ENCODE assay signal across 6 cellular contexts in the genomic region with DNA sequence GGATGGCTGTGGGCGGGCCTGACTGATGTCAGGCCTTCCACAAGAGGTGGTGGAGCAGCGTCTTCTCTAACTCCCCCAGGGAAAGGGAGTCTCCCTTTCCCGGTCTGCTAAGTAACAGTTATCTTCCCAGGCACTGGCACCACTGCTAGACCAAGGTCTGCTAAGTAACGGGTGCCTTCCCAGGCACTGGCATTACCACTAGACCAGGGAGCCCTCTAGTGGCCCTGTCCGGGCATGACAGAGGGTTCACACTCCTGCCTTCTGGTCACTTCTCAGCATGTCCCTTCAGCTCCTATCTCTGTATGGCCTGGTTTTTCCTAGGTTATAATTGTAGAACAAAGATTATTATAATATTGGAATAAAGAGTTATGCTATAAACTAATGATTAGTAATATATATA. TPM values are rescaled to one million over a fixed set of nuclear protein-coding genes. Genes with fewer than 3 reads are reported as not detected.
DNase-seq lines count a peak whose midpoint lies in the region; ATAC-seq and TF ChIP-seq lines count a peak whose summit lies in the region.
"Not testable (repeated sequence)": the region's sequence is repeated elsewhere in the genome, so short reads cannot be mapped to it uniquely, and the experiment has no call there.

No MANE protein-coding gene starts in this region.

- TF ChIP-seq CTCF in OCI-LY1 (IDR thresholded peaks at IDR 0.05; ENCODE audit: low read length) (peak; percentile 31), cardiac muscle cell (IDR thresholded peaks at IDR 0.05; ENCODE audit: low read depth, low read length) (peak; percentile 36)

- not testable (repeated sequence) for H3K27me3 ChIP-seq in OCI-LY1 (ENCODE audit: insufficient read depth, low read length); cardiac muscle cell

- H3K4me3 Mint-ChIP-seq in activated T-helper 17 cell treated with anti-CD3 and anti-CD28 coated beads, Interleukin-2, amount 50 U/mL, for 72 hours, result peak overlapping the region; percentile 97

- peaks cover 85% of the 10 kb centered on the region for H3K4me1 ChIP-seq in OCI-LY1 (ENCODE audit: insufficient read depth, low read length, severe bottlenecking)
- H3K4me1 ChIP-seq in cardiac muscle cell (ENCODE audit: low read depth), result not testable (repeated sequence)

- peak; percentile 23 for DNase-seq in DMS153 treated with DMSO at 0.1 percent for 48 hours (lab: John Stamatoyannopoulos, UW; ENCODE audit: unreplicated experiment)
- peak in 1 of 2 donors; percentile 19 for DNase-seq in cardiac muscle cell (ENCODE audit: low read depth in 1 of 2, low spot score in 1 of 2)
- DNase-seq in stimulated activated CD4-positive, alpha-beta T cell treated with anti-CD3 and anti-CD28 coated beads, Interleukin-2, amount 100 ng/mL, for 48 hours, result peak; percentile 78 to 88

- peak overlapping the region; percentile 84 for H3K27ac Mint-ChIP-seq in activated T-helper 17 cell treated with anti-CD3 and anti-CD28 coated beads, Interleukin-2, amount 50 U/mL, for 72 hours

- H3K9me3 ChIP-seq in OCI-LY1 (ENCODE audit: low read length); cardiac muscle cell (ENCODE audit: low read depth): not testable (repeated sequence)

- H3K36me3 Mint-ChIP-seq in activated T-helper 17 cell treated with anti-CD3 and anti-CD28 coated beads, Interleukin-2, amount 50 U/mL, for 72 hours (ENCODE audit: low read depth), result peaks cover 47% of the 10 kb centered on the region

- not testable (repeated sequence) for H3K9me2 ChIP-seq in OCI-LY1 (ENCODE audit: low read depth, low read length)

- H3F3A ChIP-seq in OCI-LY1 (ENCODE audit: insufficient read depth, low read length), result not testable (repeated sequence)

- not testable (repeated sequence) for H2AFZ ChIP-seq in OCI-LY1 (ENCODE audit: low read length)

- peaks cover 16% of the 10 kb centered on the region for H3K4me1 Mint-ChIP-seq in activated T-helper 17 cell treated with anti-CD3 and anti-CD28 coated beads, Interleukin-2, amount 50 U/mL, for 72 hours

- not testable (repeated sequence) for H3K27me3 Mint-ChIP-seq in activated T-helper 17 cell treated with anti-CD3 and anti-CD28 coated beads, Interleukin-2, amount 50 U/mL, for 72 hours

- not testable (repeated sequence) for H3K9me3 Mint-ChIP-seq in activated T-helper 17 cell treated with anti-CD3 and anti-CD28 coated beads, Interleukin-2, amount 50 U/mL, for 72 hours

- peak overlapping the region; percentile 97 for H3K27ac ChIP-seq in OCI-LY1 (ENCODE audit: low read depth, low read length, poor library complexity, severe bottlenecking)
- not testable (repeated sequence) for H3K27ac ChIP-seq in cardiac muscle cell

- ATAC-seq in HG03060 (IDR thresholded peaks at IDR 0.05; ENCODE audit: low read depth, unreplicated experiment), result peak; percentile 20
- ATAC-seq in activated T-helper 17 cell treated with anti-CD3 and anti-CD28 coated beads, Interleukin-2, amount 50 U/mL, for 72 hours (replicated peaks), result not testable (repeated sequence)

- not testable (repeated sequence) for H3K9ac ChIP-seq in OCI-LY1 (ENCODE audit: low read length)

- H3K36me3 ChIP-seq in OCI-LY1 (ENCODE audit: insufficient read depth, low read length), result peaks cover 15% of the 10 kb centered on the region; the same call in 1 of the 2 replicates
- H3K36me3 ChIP-seq in cardiac muscle cell, result not testable (repeated sequence)

- H3K4me3 ChIP-seq in OCI-LY1 (ENCODE audit: low read depth, low read length, poor library complexity, severe bottlenecking); cardiac muscle cell: not testable (repeated sequence)

- not testable (repeated sequence) for H3K4me2 ChIP-seq in OCI-LY1 (ENCODE audit: low read length)

- H3K79me2 ChIP-seq in OCI-LY1 (ENCODE audit: insufficient read depth, low read length), result not testable (repeated sequence)

- H4K20me1 ChIP-seq in OCI-LY1 (ENCODE audit: insufficient read depth, low read length), result not testable (repeated sequence)

RNA-seq across cellular contexts. Expression of gene PVRIG, which starts 1.8 kb away (rescaled TPM):
- 10 to 100 TPM; 16.1 to 28.5 TPM for total RNA-seq in activated T-helper 17 cell treated with anti-CD3 and anti-CD28 coated beads, Interleukin-2, amount 50 U/mL, for 72 hours
- total RNA-seq in cardiac muscle cell, result 0.15 TPM in 1 of 2 replicates, not detected in the other
- polyA plus RNA-seq in cardiac muscle cell, result 0.67 and 2.3 TPM in 2 replicates

RNA-seq across cellular contexts. Expression of gene STAG3, which starts 40.2 kb away (rescaled TPM):
- total RNA-seq in activated T-helper 17 cell treated with anti-CD3 and anti-CD28 coated beads, Interleukin-2, amount 50 U/mL, for 72 hours, result 10 to 100 TPM in 1 of 2 donors, 1 to 10 TPM in 1; 7.8 to 22.1 TPM
- 1.6 and 2.0 TPM in 2 replicates for total RNA-seq in cardiac muscle cell
- polyA plus RNA-seq in cardiac muscle cell, result 5.8 and 6.8 TPM in 2 replicates

RNA-seq across cellular contexts. Expression of gene GPC2, which starts 40.8 kb away (rescaled TPM):
- 1 to 10 TPM; 2.8 to 4.9 TPM for total RNA-seq in activated T-helper 17 cell treated with anti-CD3 and anti-CD28 coated beads, Interleukin-2, amount 50 U/mL, for 72 hours
- total RNA-seq in cardiac muscle cell, result 37.4 and 47.9 TPM in 2 replicates
- 29.8 and 32.1 TPM in 2 replicates for polyA plus RNA-seq in cardiac muscle cell

RNA-seq across cellular contexts. Expression of gene GAL3ST4, which starts 49.5 kb away (rescaled TPM):
- 1 to 10 TPM; 1.1 to 3.9 TPM for total RNA-seq in activated T-helper 17 cell treated with anti-CD3 and anti-CD28 coated beads, Interleukin-2, amount 50 U/mL, for 72 hours
- total RNA-seq in cardiac muscle cell, result 2.0 and 5.0 TPM in 2 replicates
- polyA plus RNA-seq in cardiac muscle cell, result 3.8 and 5.0 TPM in 2 replicates

RNA-seq across cellular contexts. Expression of gene TRAPPC14, which starts 59.4 kb away (rescaled TPM):
- total RNA-seq in activated T-helper 17 cell treated with anti-CD3 and anti-CD28 coated beads, Interleukin-2, amount 50 U/mL, for 72 hours, result 10 to 100 TPM; 15.4 to 22.1 TPM
- 14.2 and 22.7 TPM in 2 replicates for total RNA-seq in cardiac muscle cell
- polyA plus RNA-seq in cardiac muscle cell, result 10.4 and 25.0 TPM in 2 replicates

Comparison
In these comparisons a context has a peak if more than half of its experiments do, and no peak if none do; other contexts are left out.
1. RNA of gene PVRIG, which starts 1.8 kb away (total RNA-seq): 16.1 to 28.5 TPM in activated T-helper 17 cell treated with anti-CD3 and anti-CD28 coated beads, Interleukin-2, amount 50 U/mL, for 72 hours; 0.15 TPM in cardiac muscle cell; every median in the first group is over 10 times any median in the second.